Comparison of ENCODE assay signal across 21 cellular contexts in genomic region chr16:81489547-81490267, GRCh38. TPM values are rescaled to one million over a fixed set of nuclear protein-coding genes. Genes with fewer than 3 reads are reported as not detected.
DNase-seq lines count a peak whose midpoint lies in the region; ATAC-seq, FAIRE-seq and TF ChIP-seq lines count a peak whose summit lies in the region.
"Had no signal": no experiment of that assay in that cellular context is flagged by ENCODE, and none has a peak within 500 bp of the region (broad histone marks: within the 10 kb centered on the region; RNA-seq: fewer than 3 reads in every experiment).

No MANE protein-coding gene starts in this region.

- peak overlapping the region; percentile 93 for H3K27ac Mint-ChIP-seq in T-helper 17 cell
- H3K27ac Mint-ChIP-seq: activated CD4-positive, alpha-beta T cell treated with anti-CD3 and anti-CD28 coated beads, Interleukin-2, amount 10 ng/mL, durations not matched to agents 24 days and 14 days had no signal

- H3K4me3 ChIP-seq in HepG2 (replicated peaks in 1 of 3; ENCODE audit: insufficient read depth in 1 of 3, low read depth in 2 of 3, low read length in 3 of 3) (no peak overlapping the region), spleen (no peak overlapping the region)
- H3K4me3 ChIP-seq: breast epithelium, gastrocnemius medialis, ovary, right lobe of liver had no signal

- no peak overlapping the region for H3K27ac ChIP-seq in HepG2 (ENCODE audit: extremely low read length, insufficient read depth, low read length)
- peak overlapping the region in 6 of 8 donors; percentile 29 to 78 (median 72) for H3K27ac ChIP-seq in spleen
- H3K27ac ChIP-seq: breast epithelium, gastrocnemius medialis, ovary, right lobe of liver had no signal

- H3K36me3 Mint-ChIP-seq in T-helper 17 cell (ENCODE audit: low read depth), result no peaks in the 10 kb centered on the region

- BruUV-seq in HepG2 (replicated peaks; lab: Mats Ljungman, UMichigan), result no TSS peak

- TF ChIP-seq CTCF in HepG2 (CRISPR knock-in tag; IDR thresholded peaks at IDR 0.05) (no peak), spleen (IDR thresholded peaks at IDR 0.05 in 8 of 11, conservative IDR thresholded peaks at IDR 0.05 in 3 of 11) (no peak)

- no peak for TF ChIP-seq RAD21 in HepG2 (CRISPR knock-in tag; IDR thresholded peaks at IDR 0.05)

- POLR2A ChIA-PET in HepG2 (lab: Yijun Ruan, JAX), result no interaction called here

- intact Hi-C loops in HepG2 (cut with micrococcal nuclease; ENCODE audit: unreplicated experiment) (no loop called here), spleen (cut with DNase I; ENCODE audit: low total_unique reads) (no loop called here)

- peak; percentile 57 for ATAC-seq in GM18511 (IDR thresholded peaks at IDR 0.05; ENCODE audit: unreplicated experiment)
- ATAC-seq in T-helper 17 cell, result no peak
- no peak for ATAC-seq in HepG2
- ATAC-seq in HG02642 (IDR thresholded peaks at IDR 0.05; ENCODE audit: poor library complexity, unreplicated experiment), result no peak
- ATAC-seq: gastrocnemius medialis, right lobe of liver had no signal

- peaks cover 100% of the 10 kb centered on the region for H3K79me2 ChIP-seq in HepG2 (ENCODE audit: insufficient read depth, low read length)

- H2AFZ ChIP-seq in HepG2 (ENCODE audit: low read length), result no peak overlapping the region

- no peak for FAIRE-seq in HepG2 (lab: Jason Lieb, UNC)
- no peak for FAIRE-seq in RCC 7860 (lab: Jason Lieb, UNC)

- peaks cover 30% of the 10 kb centered on the region for H3K4me1 Mint-ChIP-seq in T-helper 17 cell

- no peak for TF ChIP-seq POLR2A in HepG2 (IDR thresholded peaks at IDR 0.05; ENCODE audit: insufficient read depth in 1 of 2, low read depth in 2 of 2, low read length in 2 of 2)
- TF ChIP-seq POLR2A in spleen (IDR thresholded peaks at IDR 0.05), result no peak

- no peaks in the 10 kb centered on the region for H3K9me3 ChIP-seq in T-helper 17 cell (ENCODE audit: control insufficient read depth, low read length, poor library complexity, severe bottlenecking)
- no peaks in the 10 kb centered on the region for H3K9me3 ChIP-seq in HepG2 (ENCODE audit: low read length)
- H3K9me3 ChIP-seq in spleen, result no peaks in the 10 kb centered on the region
- H3K9me3 ChIP-seq: breast epithelium, gastrocnemius medialis, ovary, right lobe of liver had no signal

- H3K4me1 ChIP-seq in HepG2 (ENCODE audit: insufficient read depth, low read length) (peaks cover 47% of the 10 kb centered on the region), spleen (peaks cover 42 to 100% (median 90%) of the 10 kb centered on the region in 6 donors)
- H3K4me1 ChIP-seq: breast epithelium, gastrocnemius medialis had no signal

- CTCF ChIA-PET in HepG2 (lab: Yijun Ruan, JAX; ENCODE audit: low intra/inter-chr PET ratio, low total read pairs), result no interaction called here

- H3K9ac ChIP-seq in HepG2 (ENCODE audit: insufficient read depth, low read depth, low read length), result no peak overlapping the region

- no peaks in the 10 kb centered on the region for H3K27me3 ChIP-seq in HepG2 (ENCODE audit: control insufficient read depth in 1 of 2, insufficient read depth in 2 of 2, low read length in 2 of 2)
- H3K27me3 ChIP-seq in spleen (replicated peaks in 1 of 7), result no peaks in the 10 kb centered on the region
- H3K27me3 ChIP-seq: breast epithelium, gastrocnemius medialis, ovary, right lobe of liver had no signal

- WGBS in HepG2 (ENCODE audit: low lambda C conversion rate), result 87% methylated on average over 12 of the region's 12 CpGs
- WGBS in spleen, 5 donors, result 46 to 67% (median 64%) methylated on average over 12 of the region's 12 CpGs

- H3K36me3 ChIP-seq in HepG2 (replicated peaks in 1 of 2; ENCODE audit: control insufficient read depth in 1 of 2, insufficient read depth in 2 of 2, low read length in 2 of 2), result peaks cover 15 to 56% of the 10 kb centered on the region in 2 experiments
- H3K36me3 ChIP-seq in spleen, result peaks cover 0 to 13% (median 0%) of the 10 kb centered on the region in 6 donors
- H3K36me3 ChIP-seq: breast epithelium, gastrocnemius medialis, ovary, right lobe of liver had no signal

- peaks cover 96% of the 10 kb centered on the region for H4K20me1 ChIP-seq in HepG2 (ENCODE audit: insufficient read depth, low read length)

- no peak overlapping the region for H3K4me3 Mint-ChIP-seq in T-helper 17 cell
- H3K4me3 Mint-ChIP-seq: activated CD4-positive, alpha-beta T cell treated with anti-CD3 and anti-CD28 coated beads, Interleukin-2, amount 10 ng/mL, durations not matched to agents 24 days and 14 days had no signal

- in situ Hi-C loops in HepG2 (cut with HindIII; ENCODE audit: extremely low pct_ligation_motif_present, low pct_unique_long_range_greater_than_20kb), result no loop called here

- no peak overlapping the region for H3K4me2 ChIP-seq in HepG2 (ENCODE audit: low read depth, low read length)

- no peak for DNase-seq in T-helper 17 cell
- no peak for DNase-seq in HepG2 (ENCODE audit: low spot score)
- DNase-seq in spleen, result no peak
- DNase-seq in HuH-7.5 (ENCODE audit: low spot score), result no peak
- DNase-seq in Ammon's horn (ENCODE audit: low spot score), result no peak
- no peak for DNase-seq in RCC 7860 (ENCODE audit: low spot score)
- DNase-seq: activated CD4-positive, alpha-beta T cell treated with anti-CD3 and anti-CD28 coated beads, Interleukin-2, amount 10 ng/mL, durations not matched to agents 24 days and 14 days; dermis blood vessel endothelial cell; gastrocnemius medialis; H7; kidney glomerular epithelial cell; MM.1S; NCI-H1694 treated with DMSO at 0.1 percent for 48 hours; NCI-H2227 treated with DMSO at 0.1 percent for 48 hours; ovary; RPMI8226; stimulated activated naive CD4-positive, alpha-beta T cell had no signal

- H3K27me3 Mint-ChIP-seq in T-helper 17 cell, result no peaks in the 10 kb centered on the region
- H3K27me3 Mint-ChIP-seq: activated CD4-positive, alpha-beta T cell treated with anti-CD3 and anti-CD28 coated beads, Interleukin-2, amount 10 ng/mL, durations not matched to agents 24 days and 14 days had no signal

- TF ChIP-seq EP300 in HepG2 (IDR thresholded peaks at IDR 0.05; ENCODE audit: low read depth in 2 of 2, low read length in 2 of 2) (no peak), HepG2 (CRISPR knock-in tag; IDR thresholded peaks at IDR 0.05; ENCODE audit: borderline replicate concordance) (no peak)

TF ChIP-seq in HepG2, 621 proteins besides CTCF, POLR2A, EP300 and RAD21:
- TF ChIP-seq ZSCAN21 (CRISPR knock-in tag; IDR thresholded peaks at IDR 0.05; ENCODE audit: borderline replicate concordance), result 0 out of 2 replicates have a peak, but pooled peaks have one; percentile 29
- TF ChIP-seq THAP7 (CRISPR knock-in tag; IDR thresholded peaks at IDR 0.05), result 0 out of 2 replicates have a peak, but pooled peaks have one; percentile 38
- peak; percentile 16 for TF ChIP-seq AGO2 (optimal IDR thresholded peaks at IDR 0.05; ENCODE audit: low read depth, low read length)
- TF ChIP-seq RORA (CRISPR knock-in tag; IDR thresholded peaks at IDR 0.05), result no peak
- TF ChIP-seq AKAP8 (CRISPR knock-in tag; IDR thresholded peaks at IDR 0.05), result 0 out of 2 replicates have a peak, but pooled peaks have one; percentile 27
- TF ChIP-seq ZNF777 (CRISPR knock-in tag; IDR thresholded peaks at IDR 0.05), result 0 out of 2 replicates have a peak, but pooled peaks have one; percentile 18
- TF ChIP-seq SRSF1 (optimal IDR thresholded peaks at IDR 0.05; ENCODE audit: low read depth, low read length), result no peak
- no peak for TF ChIP-seq MTF1 (CRISPR knock-in tag; IDR thresholded peaks at IDR 0.05)

RNA-seq across cellular contexts. Expression of gene CMIP, which starts 45.1 kb away (rescaled TPM):
- total RNA-seq in T-helper 17 cell, result 10 to 100 TPM; 42.7 to 94.5 TPM
- total RNA-seq in HepG2 (2016; rRNA removed; fragmentation: Illumina TruSeq; extraction: Trizol), result 10.9 and 21.7 TPM in 2 replicates
- total RNA-seq in HepG2 (2016; cell fraction: cytosol; rRNA removed; fragmentation: Illumina TruSeq; extraction: Trizol; ENCODE audit: low read depth), result 3.5 and 4.6 TPM in 2 replicates
- total RNA-seq in HepG2 (2016; cell fraction: insoluble cytoplasmic fraction; rRNA removed; fragmentation: Illumina TruSeq; extraction: Trizol), result 11.5 and 15.7 TPM in 2 replicates
- total RNA-seq in HepG2 (2016; cell fraction: membrane; rRNA removed; fragmentation: Illumina TruSeq; extraction: Trizol), result 13.0 and 15.9 TPM in 2 replicates
- 23.3 and 29.3 TPM in 2 replicates for total RNA-seq in HepG2 (2016; cell fraction: nucleus; rRNA removed; fragmentation: Illumina TruSeq; extraction: Trizol)
- polyA plus RNA-seq in HepG2 (2011; rRNA removed), result 18.1 and 22.0 TPM in 2 replicates
- polyA plus RNA-seq in HepG2 (2011; cell fraction: cytosol; rRNA removed), result 17.3 and 20.7 TPM in 2 replicates
- 77.4 and 83.2 TPM in 2 replicates for polyA plus RNA-seq in HepG2 (2011; cell fraction: nucleus; rRNA removed)
- polyA plus RNA-seq in HepG2 (2012), result 74.4 and 83.5 TPM in 2 replicates
- 3.4 and 3.8 TPM in 2 replicates for polyA plus RNA-seq in HepG2 (2016; cell fraction: cytosol; fragmentation: Illumina TruSeq; extraction: Trizol; ENCODE audit: low read depth)
- 29.7 and 48.6 TPM in 2 replicates for polyA plus RNA-seq in HepG2 (2016; cell fraction: insoluble cytoplasmic fraction; fragmentation: Illumina TruSeq; extraction: Trizol; ENCODE audit: low read depth)
- 14.8 and 16.9 TPM in 2 replicates for polyA plus RNA-seq in HepG2 (2016; cell fraction: membrane; fragmentation: Illumina TruSeq; extraction: Trizol; ENCODE audit: low read depth)
- 51.1 and 51.2 TPM in 2 replicates for polyA plus RNA-seq in HepG2 (2016; cell fraction: nucleus; fragmentation: Illumina TruSeq; extraction: Trizol; ENCODE audit: insufficient read depth, low read depth)
- polyA minus RNA-seq in HepG2 (2011; rRNA and poly(A)+ RNA removed; ENCODE audit: low replicate concordance), result 16.6 and 71.5 TPM in 2 replicates
- 60.8 and 68.8 TPM in 2 replicates for polyA minus RNA-seq in HepG2 (2011; cell fraction: cytosol; rRNA and poly(A)+ RNA removed)
- polyA minus RNA-seq in HepG2 (2011; cell fraction: nucleus; rRNA and poly(A)+ RNA removed), result 61.9 and 63.1 TPM in 2 replicates
- 100 to 1,000 TPM in 1 of 7 donors, 10 to 100 TPM in 6; 49.9 to 107 (median 67.1) TPM for total RNA-seq in spleen
- polyA plus RNA-seq in spleen, result 10 to 100 TPM in 1 of 3 donors, 1 to 10 TPM in 2; 6.0 to 11.8 (median 6.2) TPM
